ENCODE assay signal across 30 cellular contexts in genomic region chr11:34218067-34218466, GRCh38.
"Had no signal": no experiment of that assay in that cellular context is flagged by ENCODE, and none has a peak within 500 bp of the region (broad histone marks: within the 10 kb centered on the region; RNA-seq: fewer than 3 reads in every experiment).

No MANE protein-coding gene starts in this region.

- H3K4me3 ChIP-seq: MG63 had no signal

- H3K4me2 ChIP-seq: KMS-11 had no signal

- DNase-seq: Karpas-422, Kasumi-1, MG63, MM.1S, MV-4-11, NCI-H1048, NCI-H1092, NCI-H1092 treated with DMSO at 0.1 percent for 48 hours, NCI-H1105, NCI-H1105 treated with DMSO at 0.1 percent for 48 hours, NCI-H1417 treated with DMSO at 0.1 percent for 48 hours, NCI-H1436, NCI-H1436 treated with DMSO at 0.1 percent for 48 hours, NCI-H1694, NCI-H1694 treated with DMSO at 0.1 percent for 48 hours, NCI-H187, NCI-H187 treated with DMSO at 0.1 percent for 48 hours, NCI-H1930, NCI-H2029, NCI-H2081, NCI-H2081 treated with DMSO at 0.1 percent for 48 hours, NCI-H2107, NCI-H2171, NCI-H2171 treated with DMSO at 0.1 percent for 48 hours, NCI-H2227 treated with DMSO at 0.1 percent for 48 hours, NCI-H226, NCI-H446, NCI-H446 treated with DMSO at 0.1 percent for 48 hours, NCI-H510A had no signal

- H3K27me3 ChIP-seq: MG63 had no signal

- H3K27ac ChIP-seq: KMS-11 had no signal

- H3K36me3 ChIP-seq: MG63 had no signal

- H3K9me3 ChIP-seq: MG63 had no signal

- H3K9ac ChIP-seq: KMS-11 had no signal
